ENCODE assay signal across 9 cellular contexts in genomic region chr7:42237162-42237821, GRCh38. TPM values are rescaled to one million over a fixed set of nuclear protein-coding genes. Genes with fewer than 3 reads are reported as not detected.
DNase-seq lines count a peak whose midpoint lies in the region; ATAC-seq, FAIRE-seq and TF ChIP-seq lines count a peak whose summit lies in the region.
"Had no signal": no experiment of that assay in that cellular context is flagged by ENCODE, and none has a peak within 500 bp of the region (broad histone marks: within the 10 kb centered on the region; RNA-seq: fewer than 3 reads in every experiment).

Gene GLI3, minus strand, starts transcription at chr7:42237209. Its CDS starts 13,956 bp downstream, at chr7:42223253.

- H3K4me2 ChIP-seq in DOHH2 (ENCODE audit: low read length), result peak within 1 kb of the TSS; percentile 38

- no peaks in the 10 kb centered on the region for H3K9me2 ChIP-seq in DOHH2 (replicated peaks; ENCODE audit: control insufficient read depth, low read length)

- H3K4me1 Mint-ChIP-seq in activated CD4-positive, alpha-beta memory T cell treated with anti-CD3 and anti-CD28 coated beads, Interleukin-2, amount 10 ng/mL, durations not matched to agents 7 days and 5 days, result peaks cover 6% of the 10 kb centered on the region
- H3K4me1 Mint-ChIP-seq in naive B cell, result peaks cover 7 to 18% (median 16%) of the 10 kb centered on the region in 3 donors

- H3K9me3 Mint-ChIP-seq in activated CD4-positive, alpha-beta memory T cell treated with anti-CD3 and anti-CD28 coated beads, Interleukin-2, amount 10 ng/mL, durations not matched to agents 7 days and 5 days, result no peaks in the 10 kb centered on the region
- peaks cover 0 to 4% (median 3%) of the 10 kb centered on the region in 7 donors for H3K9me3 Mint-ChIP-seq in naive B cell

- TF ChIP-seq CTCF in DOHH2 (IDR thresholded peaks at IDR 0.05; ENCODE audit: low read depth, low read length, poor library complexity, severe bottlenecking) (no peak), fibroblast of the aortic adventitia (IDR thresholded peaks at IDR 0.05; ENCODE audit: insufficient read depth, low read length) (peak; percentile 45)

- peak; percentile 97 for FAIRE-seq in urothelium cell line (lab: Jason Lieb, UNC)
- FAIRE-seq: islet of Langerhans had no signal

- peak; percentile 17 for DNase-seq in activated CD4-positive, alpha-beta memory T cell treated with anti-CD3 and anti-CD28 coated beads, Interleukin-2, amount 10 ng/mL, durations not matched to agents 7 days and 5 days
- DNase-seq in fibroblast of the aortic adventitia (ENCODE audit: low read depth), result peak; percentile 93
- DNase-seq in naive B cell, result no peak
- DNase-seq in urothelium cell line (ENCODE audit: low spot score), result peak; percentile 94
- DNase-seq in NCI-H1436 (lab: John Stamatoyannopoulos, UW), result no peak

- H3K36me3 ChIP-seq in DOHH2 (ENCODE audit: control insufficient read depth, low read length) (no peaks in the 10 kb centered on the region), HUES48 (ENCODE audit: control insufficient read depth, insufficient read depth, low read length) (no peaks in the 10 kb centered on the region)

- H3K4me1 ChIP-seq in DOHH2 (ENCODE audit: control insufficient read depth, low read length), result no peaks in the 10 kb centered on the region
- peaks cover 52% of the 10 kb centered on the region for H3K4me1 ChIP-seq in HUES48 (ENCODE audit: control insufficient read depth, insufficient read depth, low read length)

- peak within 1 kb of the TSS; percentile 66 for H3K4me3 Mint-ChIP-seq in activated CD4-positive, alpha-beta memory T cell treated with anti-CD3 and anti-CD28 coated beads, Interleukin-2, amount 10 ng/mL, durations not matched to agents 7 days and 5 days
- peak within 1 kb of the TSS; percentile 65 to 92 (median 87) for H3K4me3 Mint-ChIP-seq in naive B cell

- H3K27ac ChIP-seq in DOHH2 (ENCODE audit: low read depth, low read length), result no peak within 1 kb of the TSS
- H3K27ac ChIP-seq in HUES48 (ENCODE audit: low read depth, low read length), result peak within 1 kb of the TSS; percentile 94

- H3K27me3 Mint-ChIP-seq in activated CD4-positive, alpha-beta memory T cell treated with anti-CD3 and anti-CD28 coated beads, Interleukin-2, amount 10 ng/mL, durations not matched to agents 7 days and 5 days, result peaks cover 64% of the 10 kb centered on the region
- peaks cover 67 to 72% (median 69%) of the 10 kb centered on the region in 3 donors for H3K27me3 Mint-ChIP-seq in naive B cell

- ATAC-seq in GM19467 (IDR thresholded peaks at IDR 0.05; ENCODE audit: unreplicated experiment) (peak; percentile 61), naive B cell (ENCODE audit: low read depth in 2 of 2) (no peak)

- H3K27me3 ChIP-seq in DOHH2 (ENCODE audit: control insufficient read depth, low read length) (peaks cover 34% of the 10 kb centered on the region), HUES48 (ENCODE audit: control insufficient read depth, insufficient read depth, low read length) (peaks cover 44% of the 10 kb centered on the region)

- H3K4me3 ChIP-seq in DOHH2 (ENCODE audit: low read length) (peak within 1 kb of the TSS; percentile 37), HUES48 (ENCODE audit: low read depth, low read length) (peak within 1 kb of the TSS; percentile 97), fibroblast of the aortic adventitia (ENCODE audit: low read depth, low read length) (peak within 1 kb of the TSS; percentile 89)

- no peaks in the 10 kb centered on the region for H3K79me2 ChIP-seq in DOHH2 (ENCODE audit: control insufficient read depth, low read length)

- peak within 1 kb of the TSS; percentile 60 for H3K9ac ChIP-seq in HUES48 (ENCODE audit: low read depth, low read length)

- POLR2A ChIA-PET in activated CD4-positive, alpha-beta memory T cell treated with anti-CD3 and anti-CD28 coated beads, Interleukin-2, amount 10 ng/mL, durations not matched to agents 7 days and 5 days (lab: Charles Lee), result no interaction called here

- H3K36me3 Mint-ChIP-seq in activated CD4-positive, alpha-beta memory T cell treated with anti-CD3 and anti-CD28 coated beads, Interleukin-2, amount 10 ng/mL, durations not matched to agents 7 days and 5 days (ENCODE audit: low read depth), result peaks cover 3% of the 10 kb centered on the region
- H3K36me3 Mint-ChIP-seq in naive B cell, result peaks cover 0 to 15% of the 10 kb centered on the region in 2 donors

- H3K9me3 ChIP-seq in DOHH2 (ENCODE audit: control insufficient read depth, insufficient read depth, low read length) (no peaks in the 10 kb centered on the region), HUES48 (ENCODE audit: control insufficient read depth, insufficient read depth, low read length) (no peaks in the 10 kb centered on the region)

- CTCF ChIA-PET in activated CD4-positive, alpha-beta memory T cell treated with anti-CD3 and anti-CD28 coated beads, Interleukin-2, amount 10 ng/mL, durations not matched to agents 7 days and 5 days (lab: Charles Lee), result no interaction called here

- H3F3A ChIP-seq in DOHH2 (ENCODE audit: control insufficient read depth, insufficient read depth), result no peaks in the 10 kb centered on the region

- H4K20me1 ChIP-seq in DOHH2 (ENCODE audit: control insufficient read depth, insufficient read depth, low read depth, low read length), result no peaks in the 10 kb centered on the region

- no peak within 1 kb of the TSS for H3K27ac Mint-ChIP-seq in activated CD4-positive, alpha-beta memory T cell treated with anti-CD3 and anti-CD28 coated beads, Interleukin-2, amount 10 ng/mL, durations not matched to agents 7 days and 5 days
- H3K27ac Mint-ChIP-seq in naive B cell, result peak within 1 kb of the TSS in 1 of 6 donors; percentile 66

RNA-seq across cellular contexts. Expression of gene GLI3, which starts in this region (rescaled TPM):
- not detected for total RNA-seq in activated CD4-positive, alpha-beta memory T cell treated with anti-CD3 and anti-CD28 coated beads, Interleukin-2, amount 10 ng/mL, durations not matched to agents 7 days and 5 days
- 7.0 and 7.2 TPM in 2 replicates for total RNA-seq in fibroblast of the aortic adventitia (ENCODE audit: low replicate concordance)
- not detected for polyA plus RNA-seq in naive B cell (ENCODE audit: low read depth in 6 of 6)

Comparison
In these comparisons a context has a peak if more than half of its experiments do, and no peak if none do; other contexts are left out.
1. Peak in DNase-seq in activated CD4-positive, alpha-beta memory T cell treated with anti-CD3 and anti-CD28 coated beads, Interleukin-2, amount 10 ng/mL, durations not matched to agents 7 days and 5 days; RNA of the gene not detected or under 1 TPM.
2. H3K4me3 ChIP-seq: peak in every context shown above with its lines; median percentile 97 in HUES48; 89 in fibroblast of the aortic adventitia; 37 in DOHH2.
3. DNase-seq: peak in fibroblast of the aortic adventitia (single experiment) and urothelium cell line (single experiment); none in naive B cell (single experiment) and NCI-H1436 (single experiment).